13 cellular contexts compared by ENCODE assay signal in genomic region chr2:8822218-8822617, GRCh38. TPM values are rescaled to one million over a fixed set of nuclear protein-coding genes. Genes with fewer than 3 reads are reported as not detected.
DNase-seq lines count a peak whose midpoint lies in the region; ATAC-seq and TF ChIP-seq lines count a peak whose summit lies in the region.
"Had no signal": no experiment of that assay in that cellular context is flagged by ENCODE, and none has a peak within 500 bp of the region (broad histone marks: within the 10 kb centered on the region; RNA-seq: fewer than 3 reads in every experiment).

No MANE protein-coding gene starts in this region.

- peak overlapping the region in 1 of 2 donors; percentile 33 for H3K9ac ChIP-seq in liver (ENCODE audit: low read depth in 1 of 2, low read length in 2 of 2)
- H3K9ac ChIP-seq: neural progenitor cell had no signal

- H3K36me3 ChIP-seq in liver (ENCODE audit: control insufficient read depth in 4 of 4, insufficient read depth in 3 of 4, low read depth in 1 of 4, low read length in 3 of 4): peaks cover 0 to 19% (median 6%) of the 10 kb centered on the region in 4 donors
- H3K36me3 ChIP-seq in tibial artery: peaks cover 23 to 43% (median 35%) of the 10 kb centered on the region in 3 donors
- no peaks in the 10 kb centered on the region for H3K36me3 ChIP-seq in mucosa of descending colon (ENCODE audit: low read depth)
- H3K36me3 ChIP-seq: neural progenitor cell had no signal

- H3K27me3 ChIP-seq in liver (ENCODE audit: control insufficient read depth in 4 of 4, insufficient read depth in 4 of 4, low read length in 3 of 4) (no peaks in the 10 kb centered on the region), tibial artery (no peaks in the 10 kb centered on the region)
- H3K27me3 ChIP-seq: neural progenitor cell had no signal

- TF ChIP-seq POLR2A in NB4 (IDR thresholded peaks at IDR 0.05; ENCODE audit: extremely low read depth, insufficient read length): no peak

- no peak for TF ChIP-seq CTCF in NB4 (IDR thresholded peaks at IDR 0.05; ENCODE audit: low read depth, low read length)
- TF ChIP-seq CTCF in choroid plexus epithelial cell (conservative IDR thresholded peaks at IDR 0.05; ENCODE audit: low read depth, low read length): no peak
- TF ChIP-seq CTCF in liver (IDR thresholded peaks at IDR 0.05; ENCODE audit: low read depth, low read length, missing input control): no peak
- no peak for TF ChIP-seq CTCF in tibial artery (IDR thresholded peaks at IDR 0.05)
- no peak for TF ChIP-seq CTCF in GM20000 (IDR thresholded peaks at IDR 0.05; ENCODE audit: extremely low read depth, missing control alignments)
- TF ChIP-seq CTCF in mucosa of descending colon (IDR thresholded peaks at IDR 0.05): no peak

- DNase-seq in NB4 (ENCODE audit: low read depth): peak; percentile 66
- DNase-seq in choroid plexus epithelial cell (ENCODE audit: low read depth): peak; percentile 39
- no peak for DNase-seq in tibial artery
- no peak for DNase-seq in activated effector memory CD4-positive, alpha-beta T cell treated with anti-CD3 and anti-CD28 coated beads, Interleukin-2, amount 50 U/mL, for 16 hours
- no peak for DNase-seq in GM20000 (ENCODE audit: low spot score)
- no peak for DNase-seq in mucosa of descending colon
- DNase-seq in NCI-H524 (lab: John Stamatoyannopoulos, UW): no peak
- DNase-seq: anterior cingulate cortex; CD8-positive, alpha-beta T cell; NCI-H187 treated with DMSO at 0.1 percent for 48 hours had no signal

- H3K9me3 ChIP-seq in liver (ENCODE audit: control insufficient read depth in 4 of 4, low read length in 3 of 4): no peaks in the 10 kb centered on the region
- H3K9me3 ChIP-seq in tibial artery: no peaks in the 10 kb centered on the region
- H3K9me3 ChIP-seq in mucosa of descending colon: no peaks in the 10 kb centered on the region

- TF ChIP-seq RAD21 in liver (IDR thresholded peaks at IDR 0.05): no peak

- intact Hi-C loops in tibial artery (cut with DNase I; ENCODE audit: low total_unique reads) (loop anchor here (2.0 kb wide), 1 partner anchor 15 kb away; the partner anchor contains the start of gene KIDINS220), mucosa of descending colon (cut with DNase I, micrococcal nuclease) (no loop called here)

- H3K4me1 ChIP-seq in liver (ENCODE audit: control insufficient read depth in 4 of 4, insufficient read depth in 4 of 4, low read length in 3 of 4) (peaks cover 3 to 25% (median 12%) of the 10 kb centered on the region in 4 donors), tibial artery (peaks cover 0 to 26% (median 10%) of the 10 kb centered on the region in 4 donors), mucosa of descending colon (ENCODE audit: low read depth) (no peaks in the 10 kb centered on the region)
- H3K4me1 ChIP-seq: neural progenitor cell had no signal

- H3K27ac ChIP-seq in liver (ENCODE audit: low read depth in 1 of 2, low read length in 2 of 2) (peak overlapping the region; percentile 6 to 54), tibial artery (peak overlapping the region; percentile 68 to 70)
- H3K27ac ChIP-seq: neural progenitor cell had no signal

- 57% methylated on average over 4 of the region's 4 CpGs for WGBS in liver

- ATAC-seq in mucosa of descending colon: no peak
- ATAC-seq: CD8-positive, alpha-beta T cell; GM23338 had no signal

- H3K4me3 ChIP-seq in NB4 (ENCODE audit: low read depth, low read length) (no peak overlapping the region), choroid plexus epithelial cell (ENCODE audit: low read depth, low read length) (no peak overlapping the region), liver (ENCODE audit: low read depth in 1 of 3, low read length in 3 of 3) (no peak overlapping the region), tibial artery (no peak overlapping the region), mucosa of descending colon (no peak overlapping the region)
- H3K4me3 ChIP-seq: GM23338, neural progenitor cell had no signal

TF ChIP-seq in liver, 16 proteins besides CTCF, POLR2A, EP300 and RAD21:
- TF ChIP-seq NR2F2 (IDR thresholded peaks at IDR 0.05) (no peak), ZBTB33 (IDR thresholded peaks at IDR 0.05) (peak; percentile 11), MAX (IDR thresholded peaks at IDR 0.05) (no peak), REST (IDR thresholded peaks at IDR 0.05) (no peak), HNF4A (conservative IDR thresholded peaks at IDR 0.05) (peak in 1 of 2 donors; percentile 64), SP1 (IDR thresholded peaks at IDR 0.05) (no peak), FOXA1 (IDR thresholded peaks at IDR 0.05) (no peak), EGR1 (IDR thresholded peaks at IDR 0.05; ENCODE audit: low read depth in 2 of 2) (no peak), RXRA (IDR thresholded peaks at IDR 0.05) (peak; percentile 8 to 10)

RNA-seq across cellular contexts. Expression of gene KIDINS220, which starts 15.2 kb away (rescaled TPM):
- total RNA-seq in liver (10 to 100 TPM; 50.1 to 50.9 TPM), mucosa of descending colon (10 to 100 TPM; 54.8 to 69.6 (median 55.9) TPM)
- 10 to 100 TPM in 1 of 2 donors, 1 to 10 TPM in 1; 8.1 to 11.6 TPM for polyA plus RNA-seq in liver

Comparison
In these comparisons a context has a peak if more than half of its experiments do, and no peak if none do; other contexts are left out.
1. DNase-seq: peak in NB4 (single experiment) and choroid plexus epithelial cell (single experiment); none in tibial artery (0 of 2), activated effector memory CD4-positive, alpha-beta T cell treated with anti-CD3 and anti-CD28 coated beads, Interleukin-2, amount 50 U/mL, for 16 hours (single experiment), GM20000 (single experiment), mucosa of descending colon (0 of 3) and NCI-H524 (0 of 2).